Comparison of ENCODE assay signal across 8 cellular contexts in genomic region chr1:44786138-44786840, GRCh38. TPM values are rescaled to one million over a fixed set of nuclear protein-coding genes. Genes with fewer than 3 reads are reported as not detected.
DNase-seq lines count a peak whose midpoint lies in the region; ATAC-seq, FAIRE-seq and TF ChIP-seq lines count a peak whose summit lies in the region.

No MANE protein-coding gene starts in this region.

- peak overlapping the region; percentile 71 for H3K27ac Mint-ChIP-seq in activated naive CD4-positive, alpha-beta T cell treated with anti-CD3 and anti-CD28 coated beads for 36 hours

- no peak overlapping the region for H3K18ac ChIP-seq in trophoblast cell (ENCODE audit: low read length)

- CTCF ChIA-PET in activated naive CD4-positive, alpha-beta T cell treated with anti-CD3 and anti-CD28 coated beads for 36 hours (lab: Charles Lee), result interaction anchor here (0.7 to 3.9 kb wide), 19 partner anchors 8 to 230 kb away, joined by 3 to 28 read pairs (median 4); partner anchors contain the start of genes PLK3, RNU5D-1, RPS8 and UROD

- TF ChIP-seq CTCF in cardiac muscle cell (IDR thresholded peaks at IDR 0.05; ENCODE audit: low read depth, low read length), result peak; percentile 96

- H2AK5ac ChIP-seq in trophoblast cell (ENCODE audit: low read length), result no peak overlapping the region

- no peak overlapping the region for H4K91ac ChIP-seq in trophoblast cell (ENCODE audit: low read depth, low read length)

- no peaks in the 10 kb centered on the region for H3K9me3 ChIP-seq in cardiac muscle cell (ENCODE audit: low read depth)
- peaks cover 2% of the 10 kb centered on the region for H3K9me3 ChIP-seq in trophoblast cell (ENCODE audit: insufficient read depth, low read depth, low read length)

- H3K4me3 ChIP-seq in cardiac muscle cell (peak overlapping the region; percentile 10), trophoblast cell (ENCODE audit: low read depth, low read length) (peak overlapping the region; percentile 17)

- WGBS in trophoblast cell (ENCODE audit: extremely low coverage, insufficient coverage, insufficient read length), result no CpG with 5 or more reads among the region's 49 CpGs

- no peak overlapping the region for H4K12ac ChIP-seq in trophoblast cell (ENCODE audit: low read depth, low read length)

- H3K4me2 ChIP-seq in trophoblast cell (ENCODE audit: low read length), result peak overlapping the region; percentile 57

- H3K36me3 ChIP-seq in cardiac muscle cell (no peaks in the 10 kb centered on the region), trophoblast cell (ENCODE audit: control insufficient read depth in 1 of 2, insufficient read depth in 2 of 2, low read length in 2 of 2) (peaks cover under 1% of the 10 kb centered on the region in 2 experiments)

- H2BK12ac ChIP-seq in trophoblast cell (ENCODE audit: low read length), result no peak overlapping the region

- peak overlapping the region; percentile 3 for H4K8ac ChIP-seq in trophoblast cell (ENCODE audit: low read depth, low read length)

- H2BK120ac ChIP-seq in trophoblast cell (ENCODE audit: insufficient read depth, low read length, poor library complexity), result no peak overlapping the region

- peaks cover 2% of the 10 kb centered on the region for H3K79me1 ChIP-seq in trophoblast cell (ENCODE audit: low read length)

- H3K27ac ChIP-seq in cardiac muscle cell (no peak overlapping the region), trophoblast cell (ENCODE audit: low read depth, low read length) (no peak overlapping the region)

- no peak overlapping the region for H2BK5ac ChIP-seq in trophoblast cell (ENCODE audit: low read depth, low read length, poor library complexity)

- intact Hi-C loops in activated naive CD4-positive, alpha-beta T cell treated with anti-CD3 and anti-CD28 coated beads for 36 hours (cut with micrococcal nuclease), result loop anchor here (1.0 to 5.0 kb wide), 4 partner anchors 34 to 516 kb away; partner anchors contain the start of genes EIF2B3 and UROD

- peak overlapping the region; percentile 72 for H3K4me3 Mint-ChIP-seq in activated naive CD4-positive, alpha-beta T cell treated with anti-CD3 and anti-CD28 coated beads for 36 hours

- H3K27me3 Mint-ChIP-seq in activated naive CD4-positive, alpha-beta T cell treated with anti-CD3 and anti-CD28 coated beads for 36 hours (ENCODE audit: low read depth), result no peaks in the 10 kb centered on the region

- no peak overlapping the region for H3K23ac ChIP-seq in trophoblast cell (ENCODE audit: low read length)

- no peak for ATAC-seq in HG03025 (IDR thresholded peaks at IDR 0.05; ENCODE audit: low FRiP score, unreplicated experiment)

- H3K27me3 ChIP-seq in cardiac muscle cell (no peaks in the 10 kb centered on the region), trophoblast cell (ENCODE audit: insufficient read depth, low read length) (no peaks in the 10 kb centered on the region)

- H3K4me1 ChIP-seq in cardiac muscle cell (ENCODE audit: low read depth) (peaks cover 4% of the 10 kb centered on the region), trophoblast cell (ENCODE audit: control insufficient read depth in 1 of 2, insufficient read depth in 2 of 2, low read length in 2 of 2) (peaks cover 3 to 17% of the 10 kb centered on the region in 2 experiments)

- no peaks in the 10 kb centered on the region for H3K9me3 Mint-ChIP-seq in activated naive CD4-positive, alpha-beta T cell treated with anti-CD3 and anti-CD28 coated beads for 36 hours

- H3K79me2 ChIP-seq in trophoblast cell (ENCODE audit: control insufficient read depth, insufficient read depth, low read length, poor library complexity), result no peaks in the 10 kb centered on the region

- H2AFZ ChIP-seq in trophoblast cell (ENCODE audit: insufficient read depth, low read length, poor library complexity), result peak overlapping the region; percentile 20

- peaks cover 13% of the 10 kb centered on the region for H3K36me3 Mint-ChIP-seq in activated naive CD4-positive, alpha-beta T cell treated with anti-CD3 and anti-CD28 coated beads for 36 hours (ENCODE audit: low read depth)

- H3K4me1 Mint-ChIP-seq in activated naive CD4-positive, alpha-beta T cell treated with anti-CD3 and anti-CD28 coated beads for 36 hours (ENCODE audit: low read depth), result peaks cover 25% of the 10 kb centered on the region

- no peak overlapping the region for H3K9ac ChIP-seq in trophoblast cell (ENCODE audit: low read length)

- TF ChIP-seq POLR2A in H54 (IDR thresholded peaks at IDR 0.05; ENCODE audit: low read depth, low read length), result no peak

- DNase-seq in D341Med (ENCODE audit: low spot score), result peak; percentile 75
- DNase-seq in H54 (ENCODE audit: insufficient read length, low spot score), result peak; percentile 60
- peak; percentile 79 for DNase-seq in activated naive CD4-positive, alpha-beta T cell treated with anti-CD3 and anti-CD28 coated beads for 36 hours
- DNase-seq in cardiac muscle cell (ENCODE audit: low read depth in 1 of 2, low spot score in 1 of 2), result peak; percentile 57 to 80
- DNase-seq in trophoblast cell, result peak; percentile 82 to 86
- no peak for DNase-seq in NCI-H2081 treated with DMSO at 0.1 percent for 48 hours (lab: John Stamatoyannopoulos, UW)

- FAIRE-seq in H54 (lab: Jason Lieb, UNC), result no peak

- H3K4ac ChIP-seq in trophoblast cell (ENCODE audit: low read depth, low read length), result no peak overlapping the region

- no peak overlapping the region for H3K14ac ChIP-seq in trophoblast cell (ENCODE audit: low read length)

TF ChIP-seq in PFSK-1, 5 proteins besides CTCF, POLR2A, EP300 and RAD21:
- TF ChIP-seq FOXP2 (optimal IDR thresholded peaks at IDR 0.05; ENCODE audit: borderline replicate concordance, extremely low read depth, extremely low read length, insufficient read depth) (peak; percentile 26), TAF1 (IDR thresholded peaks at IDR 0.05; ENCODE audit: borderline replicate concordance, insufficient read depth, low read length) (no peak), SIN3A (IDR thresholded peaks at IDR 0.05; ENCODE audit: borderline replicate concordance, insufficient read depth, low read length) (no peak)

RNA-seq across cellular contexts. Expression of gene BEST4, which starts 1.7 kb away (rescaled TPM):
- 0.26 TPM for polyA plus RNA-seq in PFSK-1 (2012; ENCODE audit: insufficient read length, low read depth)
- total RNA-seq in activated naive CD4-positive, alpha-beta T cell treated with anti-CD3 and anti-CD28 coated beads for 36 hours, result under 1 TPM; 0.74 to 0.79 TPM
- total RNA-seq in cardiac muscle cell, result 0.32 and 0.98 TPM in 2 replicates
- 1.4 and 1.5 TPM in 2 replicates for polyA plus RNA-seq in cardiac muscle cell
- 0.14 TPM in 2 replicates for polyA plus RNA-seq in trophoblast cell (2013)

RNA-seq across cellular contexts. Expression of gene RPS8, which starts 10.9 kb away (rescaled TPM):
- polyA plus RNA-seq in PFSK-1 (2012; ENCODE audit: insufficient read length, low read depth), result 4,431 TPM
- total RNA-seq in activated naive CD4-positive, alpha-beta T cell treated with anti-CD3 and anti-CD28 coated beads for 36 hours, result 1,000 to 10,000 TPM; 3,619 to 3,772 TPM
- 2,166 and 2,475 TPM in 2 replicates for total RNA-seq in cardiac muscle cell
- polyA plus RNA-seq in cardiac muscle cell, result 534 and 651 TPM in 2 replicates
- polyA plus RNA-seq in trophoblast cell (2013), result 4,158 and 4,170 TPM in 2 replicates

RNA-seq across cellular contexts. Expression of gene PLK3, which starts 13.9 kb away (rescaled TPM):
- polyA plus RNA-seq in PFSK-1 (2012; ENCODE audit: insufficient read length, low read depth), result 47.2 TPM
- total RNA-seq in activated naive CD4-positive, alpha-beta T cell treated with anti-CD3 and anti-CD28 coated beads for 36 hours, result 10 to 100 TPM; 44.2 to 46.7 TPM
- 6.2 and 9.5 TPM in 2 replicates for total RNA-seq in cardiac muscle cell
- polyA plus RNA-seq in cardiac muscle cell, result 6.3 and 12.4 TPM in 2 replicates
- polyA plus RNA-seq in trophoblast cell (2013), result 16.6 TPM in 2 replicates

RNA-seq across cellular contexts. Expression of gene DYNLT4, which starts 20.9 kb away (rescaled TPM):
- polyA plus RNA-seq in PFSK-1 (2012; ENCODE audit: insufficient read length, low read depth), result 1.3 TPM
- total RNA-seq in activated naive CD4-positive, alpha-beta T cell treated with anti-CD3 and anti-CD28 coated beads for 36 hours, result under 1 TPM; 0.62 to 0.67 TPM
- total RNA-seq in cardiac muscle cell, result 0.32 TPM in 1 of 2 replicates, not detected in the other
- polyA plus RNA-seq in cardiac muscle cell, result 0.43 and 0.95 TPM in 2 replicates
- polyA plus RNA-seq in trophoblast cell (2013), result 0.07 TPM in 1 of 2 replicates, not detected in the other

RNA-seq across cellular contexts. Expression of gene BTBD19, which starts 22.0 kb away (rescaled TPM):
- 7.0 TPM for polyA plus RNA-seq in PFSK-1 (2012; ENCODE audit: insufficient read length, low read depth)
- 1 to 10 TPM; 5.9 to 6.7 TPM for total RNA-seq in activated naive CD4-positive, alpha-beta T cell treated with anti-CD3 and anti-CD28 coated beads for 36 hours
- total RNA-seq in cardiac muscle cell, result 1.3 and 3.4 TPM in 2 replicates
- 0.98 and 2.1 TPM in 2 replicates for polyA plus RNA-seq in cardiac muscle cell
- 5.8 and 5.9 TPM in 2 replicates for polyA plus RNA-seq in trophoblast cell (2013)
